ENCODE assay signal across 9 cellular contexts in genomic region chr19:48490980-48491792, GRCh38. TPM values are rescaled to one million over a fixed set of nuclear protein-coding genes. Genes with fewer than 3 reads are reported as not detected.
DNase-seq lines count a peak whose midpoint lies in the region; ATAC-seq, FAIRE-seq and TF ChIP-seq lines count a peak whose summit lies in the region.
"Had no signal": no experiment of that assay in that cellular context is flagged by ENCODE, and none has a peak within 500 bp of the region (broad histone marks: within the 10 kb centered on the region; RNA-seq: fewer than 3 reads in every experiment).

No MANE protein-coding gene starts in this region.

- H4K20me1 ChIP-seq in SK-N-SH (ENCODE audit: insufficient read depth): no peaks in the 10 kb centered on the region

- H4K8ac ChIP-seq in mesendoderm (ENCODE audit: low read depth, low read length): no peak overlapping the region

- no TSS peak for BruUV-seq in Panc1 (replicated peaks; lab: Mats Ljungman, UMichigan)

- H2AFZ ChIP-seq in SK-N-SH (ENCODE audit: low read depth): no peak overlapping the region

- H3K4me2 ChIP-seq in SK-N-SH (no peak overlapping the region), mesendoderm (ENCODE audit: low read length) (peak overlapping the region; percentile 85)

- no peak for FAIRE-seq in H54 (lab: Jason Lieb, UNC)

- H2BK120ac ChIP-seq in mesendoderm (ENCODE audit: low read depth, low read length): no peak overlapping the region

- H3K23ac ChIP-seq in mesendoderm (ENCODE audit: low read length): no peak overlapping the region

- POLR2A ChIA-PET in SK-N-SH (lab: Yijun Ruan, JAX): interaction anchor here (1.8 kb wide), 1 partner anchor 11 kb away, joined by 6 read pairs; no protein-coding TSS in a partner anchor
- POLR2A ChIA-PET in Panc1 (lab: Charles Lee): no interaction called here

- H3K79me1 ChIP-seq in mesendoderm (ENCODE audit: low read length): no peaks in the 10 kb centered on the region

- H3K9me2 ChIP-seq in SK-N-SH: no peaks in the 10 kb centered on the region

- peaks cover 34% of the 10 kb centered on the region for H3K4me1 Mint-ChIP-seq in activated naive CD4-positive, alpha-beta T cell treated with anti-CD3 and anti-CD28 coated beads, Interleukin-2, amount 50 U/mL, for 24 hours

- H2BK5ac ChIP-seq in mesendoderm (ENCODE audit: low read length): no peak overlapping the region

- H4K5ac ChIP-seq in mesendoderm (ENCODE audit: low read length): no peak overlapping the region

- no peaks in the 10 kb centered on the region for H3K36me3 Mint-ChIP-seq in activated naive CD4-positive, alpha-beta T cell treated with anti-CD3 and anti-CD28 coated beads, Interleukin-2, amount 50 U/mL, for 24 hours

- DNase-seq in SK-N-SH (peak; percentile 82), Panc1 (ENCODE audit: low read depth, low spot score) (no peak), mesendoderm (peak; percentile 81), retina (no peak), H54 (ENCODE audit: insufficient read length, low spot score) (no peak)

- 65% methylated on average over 38 of the region's 50 CpGs for WGBS in SK-N-SH (ENCODE audit: low lambda C conversion rate)
- no CpG with 5 or more reads among the region's 50 CpGs for WGBS in mesendoderm (ENCODE audit: extremely low coverage, insufficient coverage, low lambda C conversion rate)

- H3K27ac ChIP-seq in SK-N-SH (ENCODE audit: low read depth in 2 of 2, low read length in 1 of 2): no peak overlapping the region
- peak overlapping the region; percentile 66; the same call in 1 of the 2 replicates for H3K27ac ChIP-seq in Panc1 (ENCODE audit: low read length)
- no peak overlapping the region for H3K27ac ChIP-seq in mesendoderm (ENCODE audit: low read depth, low read length)
- H3K27ac ChIP-seq: neutrophil had no signal

- H3K4me3 Mint-ChIP-seq in activated naive CD4-positive, alpha-beta T cell treated with anti-CD3 and anti-CD28 coated beads, Interleukin-2, amount 50 U/mL, for 24 hours: peak overlapping the region; percentile 54

- no peak for TF ChIP-seq POLR2A in H54 (IDR thresholded peaks at IDR 0.05; ENCODE audit: low read depth, low read length)

- CTCF ChIA-PET in SK-N-SH (lab: Yijun Ruan, JAX) (interaction anchor here (0.9 to 15.9 kb wide), 12 partner anchors 8 to 246 kb away, joined by 3 to 230 read pairs (median 6); partner anchors contain the start of gene KDELR1), Panc1 (lab: Charles Lee) (interaction anchor here (0.6 to 2.2 kb wide), 2 partner anchors 93 to 146 kb away, joined by 10 read pairs; partner anchors contain the start of gene DBP)

- no peaks in the 10 kb centered on the region for H3K9me3 Mint-ChIP-seq in activated naive CD4-positive, alpha-beta T cell treated with anti-CD3 and anti-CD28 coated beads, Interleukin-2, amount 50 U/mL, for 24 hours

- TF ChIP-seq RAD21 in SK-N-SH (IDR thresholded peaks at IDR 0.05; ENCODE audit: low read length): no peak

- H3F3A ChIP-seq in SK-N-SH (replicated peaks; ENCODE audit: insufficient read depth): peaks cover 39% of the 10 kb centered on the region

- H3K4me1 ChIP-seq in SK-N-SH (ENCODE audit: control insufficient read depth in 1 of 2, insufficient read depth in 2 of 2, low read depth in 1 of 2, low read length in 1 of 2) (peaks cover 10 to 22% of the 10 kb centered on the region in 2 experiments; a peak in 3 of 4 replicates), Panc1 (ENCODE audit: control insufficient read depth, insufficient read depth, low read length) (peaks cover 32% of the 10 kb centered on the region), mesendoderm (ENCODE audit: control insufficient read depth, low read depth, low read length) (no peaks in the 10 kb centered on the region)

- peak overlapping the region; percentile 34 for H3K18ac ChIP-seq in mesendoderm (ENCODE audit: low read length)

- ATAC-seq in SK-N-SH treated with all-trans-retinoic acid at 6 μM for 48 hours (no peak), Panc1 (no peak), HG02852 (IDR thresholded peaks at IDR 0.05; ENCODE audit: unreplicated experiment) (no peak)

- TF ChIP-seq EP300 in SK-N-SH (IDR thresholded peaks at IDR 0.05; ENCODE audit: borderline replicate concordance in 1 of 2, low read depth in 1 of 2, low read length in 1 of 2): no peak

- peak overlapping the region; percentile 76 for H3K56ac ChIP-seq in mesendoderm (ENCODE audit: low read length)

- no peak overlapping the region for H3K4me3 ChIP-seq in SK-N-SH (ENCODE audit: low read depth in 2 of 2, low read length in 1 of 2)
- peak overlapping the region; percentile 26 to 42 for H3K4me3 ChIP-seq in Panc1 (ENCODE audit: low read depth in 2 of 2, low read length in 2 of 2)
- peak overlapping the region; percentile 24 for H3K4me3 ChIP-seq in mesendoderm (ENCODE audit: low read length)

- peaks cover 11% of the 10 kb centered on the region; the same call in 1 of the 2 replicates for H3K79me2 ChIP-seq in SK-N-SH (ENCODE audit: insufficient read depth)
- H3K79me2 ChIP-seq in mesendoderm (ENCODE audit: control insufficient read depth, insufficient read depth, low read length): no peaks in the 10 kb centered on the region

- no peak for TF ChIP-seq CTCF in SK-N-SH (IDR thresholded peaks at IDR 0.05)
- TF ChIP-seq CTCF in Panc1 (IDR thresholded peaks at IDR 0.05): no peak

- H2AK5ac ChIP-seq in mesendoderm (ENCODE audit: low read length): no peak overlapping the region

- intact Hi-C loops in Panc1 (cut with micrococcal nuclease; ENCODE audit: unreplicated experiment): no loop called here

- H3K9me3 ChIP-seq in SK-N-SH (no peaks in the 10 kb centered on the region), Panc1 (ENCODE audit: control insufficient read depth, insufficient read depth, low read depth, low read length) (no peaks in the 10 kb centered on the region)

- H2BK15ac ChIP-seq in mesendoderm (replicated peaks; ENCODE audit: low read depth): no peak overlapping the region

- H3K27me3 ChIP-seq in SK-N-SH (ENCODE audit: insufficient read depth) (no peaks in the 10 kb centered on the region), Panc1 (ENCODE audit: control insufficient read depth, insufficient read depth, low read length) (no peaks in the 10 kb centered on the region), mesendoderm (ENCODE audit: insufficient read depth, low read length, poor library complexity) (no peaks in the 10 kb centered on the region)

- no peak overlapping the region for H3K4ac ChIP-seq in mesendoderm (ENCODE audit: low read depth, low read length)

- no peak overlapping the region for H3K27ac Mint-ChIP-seq in activated naive CD4-positive, alpha-beta T cell treated with anti-CD3 and anti-CD28 coated beads, Interleukin-2, amount 50 U/mL, for 24 hours

- H3K27me3 Mint-ChIP-seq in activated naive CD4-positive, alpha-beta T cell treated with anti-CD3 and anti-CD28 coated beads, Interleukin-2, amount 50 U/mL, for 24 hours: peaks cover 5% of the 10 kb centered on the region

- in situ Hi-C loops in Panc1 (cut with HindIII; ENCODE audit: low pct_unique_long_range_greater_than_20kb, low sequenced_read_pairs): no loop called here

- H3K9ac ChIP-seq in SK-N-SH: no peak overlapping the region
- H3K9ac ChIP-seq in mesendoderm (ENCODE audit: low read length): peak overlapping the region; percentile 70

- H3K36me3 ChIP-seq in SK-N-SH (replicated peaks in 1 of 2; ENCODE audit: control insufficient read depth in 1 of 2, insufficient read depth in 2 of 2, low read length in 1 of 2): peaks cover 0 to 11% of the 10 kb centered on the region in 2 experiments
- no peaks in the 10 kb centered on the region for H3K36me3 ChIP-seq in Panc1 (ENCODE audit: control insufficient read depth, insufficient read depth, low read length)
- H3K36me3 ChIP-seq in mesendoderm (ENCODE audit: control insufficient read depth, insufficient read depth, low read length): no peaks in the 10 kb centered on the region
- H3K36me3 ChIP-seq: neutrophil had no signal

TF ChIP-seq in SK-N-SH, 30 proteins besides CTCF, POLR2A, EP300 and RAD21 (continues in another document):
- TF ChIP-seq TEAD4 (IDR thresholded peaks at IDR 0.05; ENCODE audit: borderline replicate concordance, insufficient read depth) (no peak), YY1 (IDR thresholded peaks at IDR 0.05; ENCODE audit: low read depth) (no peak), POLR2AphosphoS5 (IDR thresholded peaks at IDR 0.05; ENCODE audit: low read depth, low read length) (no peak), FOXJ3 (CRISPR knock-in tag; IDR thresholded peaks at IDR 0.05) (no peak), MXI1 (IDR thresholded peaks at IDR 0.05; ENCODE audit: low read depth, low read length) (no peak)

TF ChIP-seq in SK-N-SH treated with all-trans-retinoic acid at 6 μM for 48 hours, 23 proteins besides CTCF, POLR2A, EP300 and RAD21:
- no peak for TF ChIP-seq ZNF70 (CRISPR knock-in tag; IDR thresholded peaks at IDR 0.05)

RNA-seq across cellular contexts. Expression of gene LMTK3, which starts 20.4 kb away (rescaled TPM):
- 2.0 and 3.2 TPM in 2 replicates for polyA plus RNA-seq in SK-N-SH (2012; rRNA removed)
- 1.0 and 2.3 TPM in 2 replicates for polyA plus RNA-seq in SK-N-SH (2012; cell fraction: cytosol; rRNA removed)
- polyA plus RNA-seq in SK-N-SH (2012; cell fraction: nucleus; rRNA removed): 10.9 and 13.2 TPM in 2 replicates
- 10.6 TPM for total RNA-seq in Panc1 (2021; ENCODE audit: unreplicated experiment)
- 16.9 TPM for polyA plus RNA-seq in Panc1 (2012; ENCODE audit: insufficient read length)
- 3.1 TPM for polyA plus RNA-seq in mesendoderm (2013, experiment 1 of 2)
- polyA plus RNA-seq in mesendoderm (2013, experiment 2 of 2): 2.8 TPM

RNA-seq across cellular contexts. Expression of gene CYTH2, which starts 22.0 kb away (rescaled TPM):
- polyA plus RNA-seq in SK-N-SH (2012; rRNA removed): 69.5 and 77.6 TPM in 2 replicates
- polyA plus RNA-seq in SK-N-SH (2012; cell fraction: cytosol; rRNA removed): 42.6 and 43.6 TPM in 2 replicates
- polyA plus RNA-seq in SK-N-SH (2012; cell fraction: nucleus; rRNA removed): 308 and 364 TPM in 2 replicates
- 53.4 TPM for total RNA-seq in Panc1 (2021; ENCODE audit: unreplicated experiment)
- polyA plus RNA-seq in Panc1 (2012; ENCODE audit: insufficient read length): 47.4 TPM
- 43.5 TPM for polyA plus RNA-seq in mesendoderm (2013, experiment 1 of 2)
- 40.5 TPM for polyA plus RNA-seq in mesendoderm (2013, experiment 2 of 2)

RNA-seq across cellular contexts. Expression of gene KCNJ14, which starts 35.8 kb away (rescaled TPM):
- polyA plus RNA-seq in SK-N-SH (2012; rRNA removed): 1.1 and 1.2 TPM in 2 replicates
- polyA plus RNA-seq in SK-N-SH (2012; cell fraction: cytosol; rRNA removed): 0.54 and 0.93 TPM in 2 replicates
- polyA plus RNA-seq in SK-N-SH (2012; cell fraction: nucleus; rRNA removed): 6.1 and 7.2 TPM in 2 replicates
- total RNA-seq in Panc1 (2021; ENCODE audit: unreplicated experiment): 2.9 TPM
- 0.82 TPM for polyA plus RNA-seq in Panc1 (2012; ENCODE audit: insufficient read length)
- polyA plus RNA-seq in mesendoderm (2013, experiment 1 of 2): 0.34 TPM
- polyA plus RNA-seq in mesendoderm (2013, experiment 2 of 2): 0.32 TPM

RNA-seq across cellular contexts. Expression of gene GRWD1, which starts 45.4 kb away (rescaled TPM):
- polyA plus RNA-seq in SK-N-SH (2012; rRNA removed): 34.1 and 36.6 TPM in 2 replicates
- 23.8 and 30.6 TPM in 2 replicates for polyA plus RNA-seq in SK-N-SH (2012; cell fraction: cytosol; rRNA removed)
- polyA plus RNA-seq in SK-N-SH (2012; cell fraction: nucleus; rRNA removed): 29.1 and 29.6 TPM in 2 replicates
- 56.7 TPM for total RNA-seq in Panc1 (2021; ENCODE audit: unreplicated experiment)
- polyA plus RNA-seq in Panc1 (2012; ENCODE audit: insufficient read length): 41.4 TPM
- 35.4 TPM for polyA plus RNA-seq in mesendoderm (2013, experiment 1 of 2)
- 37.3 TPM for polyA plus RNA-seq in mesendoderm (2013, experiment 2 of 2)

Comparison
In these comparisons a context has a peak if more than half of its experiments do, and no peak if none do; other contexts are left out.
1. DNase-seq: peak in SK-N-SH (single experiment) and mesendoderm (single experiment); none in Panc1 (single experiment), retina (single experiment) and H54 (single experiment).
2. H3K4me3 ChIP-seq: peak in Panc1 (2 of 2) and mesendoderm (single experiment); none in SK-N-SH (0 of 2).